ENCODE assay signal across 16 cellular contexts in the genomic region with DNA sequence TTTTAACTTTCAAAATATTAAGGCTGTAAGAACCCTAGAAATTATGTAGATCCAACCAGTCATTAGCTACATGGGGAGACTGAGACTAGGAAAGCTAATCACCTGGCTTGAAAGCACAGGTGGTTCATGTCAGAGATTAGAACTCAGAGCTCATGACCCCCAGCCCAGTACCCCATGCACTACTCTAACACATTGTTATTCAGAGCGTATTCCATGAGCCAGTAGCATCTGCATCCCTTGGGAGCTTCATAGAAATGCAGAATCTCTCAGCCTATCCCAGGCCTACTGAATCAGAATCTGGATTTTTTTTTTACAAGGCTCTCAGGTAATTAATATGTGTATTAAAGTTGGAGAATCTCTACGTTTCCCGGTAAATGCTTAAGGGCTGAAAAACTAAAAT.
DNase-seq lines count a peak whose midpoint lies in the region; ATAC-seq, FAIRE-seq and TF ChIP-seq lines count a peak whose summit lies in the region.
"Had no signal": no experiment of that assay in that cellular context is flagged by ENCODE, and none has a peak within 500 bp of the region (broad histone marks: within the 10 kb centered on the region; RNA-seq: fewer than 3 reads in every experiment).

No MANE protein-coding gene starts in this region.

- ATAC-seq in HG03457 (IDR thresholded peaks at IDR 0.05; ENCODE audit: unreplicated experiment), result no peak

- H3K9me3 ChIP-seq in NT2/D1 (ENCODE audit: insufficient read depth, low read length), result no peaks in the 10 kb centered on the region

- H3K4me3 ChIP-seq in NT2/D1 (ENCODE audit: insufficient read length, low read depth) (no peak overlapping the region), coronary artery (no peak overlapping the region)

- DNase-seq in GM19239 (ENCODE audit: insufficient read length, low spot score) (no peak), NT2/D1 (ENCODE audit: low read depth, low spot score) (peak; percentile 32), coronary artery (ENCODE audit: low spot score) (no peak), mesothelial cell of epicardium (ENCODE audit: low spot score in 2 of 2, unreplicated experiment in 2 of 2) (no peak), COR-L47 (lab: John Stamatoyannopoulos, UW) (no peak), DMS79 (lab: John Stamatoyannopoulos, UW) (no peak)
- DNase-seq: C1 segment of cervical spinal cord; CD4-positive, alpha-beta T cell; DMS153; DND-41; GDM1 had no signal

- TF ChIP-seq CTCF in coronary artery (IDR thresholded peaks at IDR 0.05) (no peak), mesothelial cell of epicardium (IDR thresholded peaks at IDR 0.05; ENCODE audit: unreplicated experiment) (no peak)

- H3K27ac Mint-ChIP-seq in mesothelial cell of epicardium, result peak overlapping the region; percentile 48
- H3K27ac Mint-ChIP-seq: B cell; CD4-positive, alpha-beta T cell; IgD-negative memory B cell had no signal

- peaks cover 56% of the 10 kb centered on the region for H3K4me1 Mint-ChIP-seq in mesothelial cell of epicardium
- H3K4me1 Mint-ChIP-seq: B cell, IgD-negative memory B cell had no signal

- H3K27ac ChIP-seq in coronary artery, result peak overlapping the region; percentile 17 to 28

- no peaks in the 10 kb centered on the region for H3K9me3 Mint-ChIP-seq in mesothelial cell of epicardium
- H3K9me3 Mint-ChIP-seq: CD4-positive, alpha-beta T cell had no signal

- no peaks in the 10 kb centered on the region for H3K27me3 ChIP-seq in NT2/D1 (ENCODE audit: insufficient read depth, insufficient read length)

- H3K36me3 ChIP-seq in NT2/D1 (ENCODE audit: insufficient read depth, insufficient read length, low read length), result no peaks in the 10 kb centered on the region

- FAIRE-seq in GM19239 (lab: Jason Lieb, UNC), result peak; percentile 26
- FAIRE-seq: D721Med, GM12892 had no signal

- H3K4me1 ChIP-seq in NT2/D1 (ENCODE audit: insufficient read depth, insufficient read length), result peaks cover 4% of the 10 kb centered on the region

- H3K9ac ChIP-seq in NT2/D1 (ENCODE audit: insufficient read length, low read depth), result no peak overlapping the region

- H3K27me3 Mint-ChIP-seq in mesothelial cell of epicardium (ENCODE audit: low read depth), result no peaks in the 10 kb centered on the region
- H3K27me3 Mint-ChIP-seq: B cell; CD4-positive, alpha-beta T cell; IgD-negative memory B cell had no signal

- H3K36me3 Mint-ChIP-seq in mesothelial cell of epicardium, result no peaks in the 10 kb centered on the region
- H3K36me3 Mint-ChIP-seq: IgD-negative memory B cell had no signal

- H3K4me3 Mint-ChIP-seq in mesothelial cell of epicardium, result no peak overlapping the region
- H3K4me3 Mint-ChIP-seq: B cell; CD4-positive, alpha-beta T cell had no signal
